In genomic region chr18:32286749-32287148, GRCh38 we compare ENCODE assay signal across 18 cellular contexts.
DNase-seq lines count a peak whose midpoint lies in the region; ATAC-seq and TF ChIP-seq lines count a peak whose summit lies in the region.
"Had no signal": no experiment of that assay in that cellular context is flagged by ENCODE, and none has a peak within 500 bp of the region (broad histone marks: within the 10 kb centered on the region; RNA-seq: fewer than 3 reads in every experiment).

No MANE protein-coding gene starts in this region.

- no peak overlapping the region for H3K4me2 ChIP-seq in trophoblast cell (ENCODE audit: low read length)
- H3K4me2 ChIP-seq: BLaER1 treated with 17β-estradiol and CSF1 and Interleukin-3, amounts not matched to agents 10 nM and 100 nM had no signal

- H3K4ac ChIP-seq in trophoblast cell (ENCODE audit: low read depth, low read length): no peak overlapping the region

- no peak overlapping the region for H3K18ac ChIP-seq in trophoblast cell (ENCODE audit: low read length)

- WGBS in right cardiac atrium: 70% methylated on average over 5 of the region's 5 CpGs
- no CpG with 5 or more reads among the region's 5 CpGs for WGBS in trophoblast cell (ENCODE audit: extremely low coverage, insufficient coverage, insufficient read length)

- no peak overlapping the region for H4K91ac ChIP-seq in trophoblast cell (ENCODE audit: low read depth, low read length)

- no peak for DNase-seq in right cardiac atrium
- no peak for DNase-seq in Right ventricle myocardium inferior (ENCODE audit: missing footprints)
- peak; percentile 7 for DNase-seq in kidney glomerular epithelial cell (lab: John Stamatoyannopoulos, UW)
- no peak for DNase-seq in thoracic aorta (ENCODE audit: low spot score)
- DNase-seq in putamen (ENCODE audit: low spot score): no peak
- DNase-seq in trophoblast cell: no peak
- DNase-seq: CD4-positive, CD25-positive, alpha-beta regulatory T cell; CD8-positive, alpha-beta memory T cell; COR-L47; DMS 273 treated with DMSO at 0.1 percent for 48 hours; DND-41; EL; GM23248; HCEC 1CT had no signal

- H3K27me3 ChIP-seq in right cardiac atrium (ENCODE audit: control insufficient read depth, insufficient read depth): no peaks in the 10 kb centered on the region
- no peaks in the 10 kb centered on the region for H3K27me3 ChIP-seq in thoracic aorta (replicated peaks; ENCODE audit: insufficient read depth)
- H3K27me3 ChIP-seq in trophoblast cell (ENCODE audit: insufficient read depth, low read length): no peaks in the 10 kb centered on the region
- H3K27me3 ChIP-seq: BLaER1 treated with 17β-estradiol and CSF1 and Interleukin-3, amounts not matched to agents 10 nM and 100 nM had no signal

- H3K9ac ChIP-seq in trophoblast cell (ENCODE audit: low read length): no peak overlapping the region
- H3K9ac ChIP-seq: BLaER1 treated with 17β-estradiol and CSF1 and Interleukin-3, amounts not matched to agents 10 nM and 100 nM; GM23248 had no signal

- H3K79me1 ChIP-seq in trophoblast cell (ENCODE audit: low read length): peaks cover 2% of the 10 kb centered on the region

- no peak overlapping the region for H2BK12ac ChIP-seq in trophoblast cell (ENCODE audit: low read length)

- H2BK120ac ChIP-seq in trophoblast cell (ENCODE audit: insufficient read depth, low read length, poor library complexity): no peak overlapping the region

- peaks cover 2% of the 10 kb centered on the region for H3K79me2 ChIP-seq in trophoblast cell (ENCODE audit: control insufficient read depth, insufficient read depth, low read length, poor library complexity)

- no peak overlapping the region for H3K14ac ChIP-seq in trophoblast cell (ENCODE audit: low read length)

- H4K8ac ChIP-seq in trophoblast cell (ENCODE audit: low read depth, low read length): no peak overlapping the region

- H3K36me3 ChIP-seq in thoracic aorta (no peaks in the 10 kb centered on the region), trophoblast cell (ENCODE audit: control insufficient read depth in 1 of 2, insufficient read depth in 2 of 2, low read length in 2 of 2) (peaks cover 8 to 10% of the 10 kb centered on the region in 2 experiments)

- H3K23ac ChIP-seq in trophoblast cell (ENCODE audit: low read length): no peak overlapping the region

- H4K12ac ChIP-seq in trophoblast cell (ENCODE audit: low read depth, low read length): no peak overlapping the region

- H2AK5ac ChIP-seq in trophoblast cell (ENCODE audit: low read length): no peak overlapping the region

- H3K4me3 ChIP-seq in right cardiac atrium (ENCODE audit: low read length) (no peak overlapping the region), thoracic aorta (peak overlapping the region; percentile 70), trophoblast cell (ENCODE audit: low read depth, low read length) (no peak overlapping the region)
- H3K4me3 ChIP-seq: BLaER1 treated with 17β-estradiol and CSF1 and Interleukin-3, amounts not matched to agents 10 nM and 100 nM; GM12878; GM23248 had no signal

- H3K4me1 ChIP-seq in right cardiac atrium (ENCODE audit: control insufficient read depth, insufficient read depth, low read length) (peaks cover 3% of the 10 kb centered on the region), thoracic aorta (ENCODE audit: control insufficient read depth in 1 of 2, low read depth in 2 of 2) (peaks cover 25 to 57% of the 10 kb centered on the region in 2 donors), trophoblast cell (ENCODE audit: control insufficient read depth in 1 of 2, insufficient read depth in 2 of 2, low read length in 2 of 2) (no peaks in the 10 kb centered on the region)
- H3K4me1 ChIP-seq: BLaER1 treated with 17β-estradiol and CSF1 and Interleukin-3, amounts not matched to agents 10 nM and 100 nM had no signal

- no peak overlapping the region for H2AFZ ChIP-seq in trophoblast cell (ENCODE audit: insufficient read depth, low read length, poor library complexity)
- H2AFZ ChIP-seq: GM23248 had no signal

- intact Hi-C loops in right cardiac atrium (cut with DNase I) (loop anchor here in 2 of 4 donors (5.0 kb wide), 2 partner anchors 181 to 186 kb away; partner anchors contain the start of gene GAREM1 (in 1 of the 2)), Right ventricle myocardium inferior (cut with DNase I) (loop anchor here (5.0 kb wide), 2 partner anchors 141 to 186 kb away; partner anchors contain the start of gene GAREM1)

- H2BK5ac ChIP-seq in trophoblast cell (ENCODE audit: low read depth, low read length, poor library complexity): no peak overlapping the region

- no peak for TF ChIP-seq CTCF in thoracic aorta (IDR thresholded peaks at IDR 0.05)

- ATAC-seq in right cardiac atrium: no peak
- ATAC-seq in Right ventricle myocardium inferior: no peak
- peak; percentile 15 for ATAC-seq in thoracic aorta (ENCODE audit: insufficient number of reproducible peaks, low FRiP score, low read depth)
- ATAC-seq in HG03342 (IDR thresholded peaks at IDR 0.05; ENCODE audit: unreplicated experiment): no peak
- ATAC-seq: GM12878 had no signal

- H3K9me3 ChIP-seq in right cardiac atrium (ENCODE audit: control insufficient read depth, low read length) (no peaks in the 10 kb centered on the region), thoracic aorta (no peaks in the 10 kb centered on the region), trophoblast cell (ENCODE audit: insufficient read depth, low read depth, low read length) (no peaks in the 10 kb centered on the region)

- peak overlapping the region; percentile 14 for H3K27ac ChIP-seq in right cardiac atrium (ENCODE audit: low read length)
- peak overlapping the region; percentile 90 to 95 for H3K27ac ChIP-seq in thoracic aorta
- no peak overlapping the region for H3K27ac ChIP-seq in trophoblast cell (ENCODE audit: low read depth, low read length)
- H3K27ac ChIP-seq: BLaER1 treated with 17β-estradiol and CSF1 and Interleukin-3, amounts not matched to agents 10 nM and 100 nM; GM23248; HL-60 had no signal
